ENCODE assay signal across 10 cellular contexts in the genomic region with DNA sequence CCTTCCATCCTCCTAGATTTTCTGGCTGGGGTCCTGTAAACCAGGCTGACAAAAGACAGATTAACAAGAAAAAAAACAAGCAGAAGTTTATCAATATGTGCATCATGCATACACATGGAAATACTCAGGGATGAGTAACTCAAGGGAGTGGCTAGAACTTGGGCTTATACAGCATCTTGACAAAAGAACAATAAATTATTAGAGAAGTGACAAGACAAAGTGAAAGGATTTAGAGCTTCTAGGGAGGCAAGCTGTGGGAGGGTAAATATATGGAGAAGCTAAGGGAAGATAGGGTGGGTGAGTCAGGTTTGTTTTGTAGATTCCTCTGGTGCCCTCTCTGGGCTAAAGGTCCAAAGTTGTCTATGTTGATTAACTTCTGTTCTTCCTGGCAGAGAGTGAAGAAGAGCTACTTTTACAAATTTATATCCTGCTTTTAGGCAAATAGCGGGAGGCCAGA. TPM values are rescaled to one million over a fixed set of nuclear protein-coding genes. Genes with fewer than 3 reads are reported as not detected.
DNase-seq lines count a peak whose midpoint lies in the region; FAIRE-seq and TF ChIP-seq lines count a peak whose summit lies in the region.
"Had no signal": no experiment of that assay in that cellular context is flagged by ENCODE, and none has a peak within 500 bp of the region (broad histone marks: within the 10 kb centered on the region; RNA-seq: fewer than 3 reads in every experiment).

No MANE protein-coding gene starts in this region.

- no peak overlapping the region for H3K9ac ChIP-seq in HUES48 (ENCODE audit: low read depth, low read length)

- H3K4me3 ChIP-seq in HUES48 (ENCODE audit: low read depth, low read length) (no peak overlapping the region), brain microvascular endothelial cell (ENCODE audit: low read depth, low read length) (no peak overlapping the region), tibial nerve (no peak overlapping the region), ovary (no peak overlapping the region)

- DNase-seq in CD1c-positive myeloid dendritic cell (ENCODE audit: extremely low spot score) (peak; percentile 33), brain microvascular endothelial cell (peak; percentile 22), kidney glomerular epithelial cell (lab: John Stamatoyannopoulos, UW) (peak; percentile 92), GM19239 (ENCODE audit: insufficient read length, low spot score) (no peak), tibial nerve (ENCODE audit: low spot score in 2 of 2) (no peak), ovary (no peak), NCI-H2227 treated with DMSO at 0.1 percent for 48 hours (lab: John Stamatoyannopoulos, UW) (no peak)
- DNase-seq: activated naive CD4-positive, alpha-beta T cell; CD4-positive, CD25-positive, alpha-beta regulatory T cell had no signal

- TF ChIP-seq CTCF in brain microvascular endothelial cell (IDR thresholded peaks at IDR 0.05; ENCODE audit: low read depth, low read length, missing control alignments), result no peak
- TF ChIP-seq CTCF in tibial nerve (IDR thresholded peaks at IDR 0.05), result no peak
- no peak for TF ChIP-seq CTCF in ovary (IDR thresholded peaks at IDR 0.05)

- H3K27ac ChIP-seq in HUES48 (ENCODE audit: low read depth, low read length), result peak overlapping the region; percentile 31
- H3K27ac ChIP-seq in brain microvascular endothelial cell, result no peak overlapping the region
- H3K27ac ChIP-seq in tibial nerve, result no peak overlapping the region
- H3K27ac ChIP-seq in ovary, result no peak overlapping the region

- H3K36me3 ChIP-seq in HUES48 (ENCODE audit: control insufficient read depth, insufficient read depth, low read length) (no peaks in the 10 kb centered on the region), brain microvascular endothelial cell (replicated peaks) (no peaks in the 10 kb centered on the region), tibial nerve (no peaks in the 10 kb centered on the region), ovary (no peaks in the 10 kb centered on the region)

- TF ChIP-seq POLR2A in tibial nerve (IDR thresholded peaks at IDR 0.05), result no peak
- TF ChIP-seq POLR2A in ovary (IDR thresholded peaks at IDR 0.05), result no peak

- WGBS in tibial nerve, 2 donors, result 71 to 76% methylated on average over 1 of the region's 1 CpG
- 43 to 54% (median 50%) methylated on average over 1 of the region's 1 CpG for WGBS in ovary, 3 donors

- H3K4me1 ChIP-seq in HUES48 (ENCODE audit: control insufficient read depth, insufficient read depth, low read length), result no peaks in the 10 kb centered on the region
- no peaks in the 10 kb centered on the region for H3K4me1 ChIP-seq in tibial nerve
- H3K4me1 ChIP-seq in ovary (ENCODE audit: insufficient read depth), result no peaks in the 10 kb centered on the region

- no peak for TF ChIP-seq EP300 in tibial nerve (IDR thresholded peaks at IDR 0.05)
- no peak for TF ChIP-seq EP300 in ovary (IDR thresholded peaks at IDR 0.05)

- intact Hi-C loops in ovary (cut with DNase I), result no loop called here

- in situ Hi-C loops in brain microvascular endothelial cell (cut with HindIII; ENCODE audit: low pct_ligation_motif_present, low sequenced_read_pairs), result no loop called here

- H3K9me3 ChIP-seq in HUES48 (ENCODE audit: control insufficient read depth, insufficient read depth, low read length), result no peaks in the 10 kb centered on the region
- no peaks in the 10 kb centered on the region for H3K9me3 ChIP-seq in tibial nerve
- H3K9me3 ChIP-seq in ovary, result no peaks in the 10 kb centered on the region

- H3K27me3 ChIP-seq in HUES48 (ENCODE audit: control insufficient read depth, insufficient read depth, low read length), result no peaks in the 10 kb centered on the region
- H3K27me3 ChIP-seq in brain microvascular endothelial cell (replicated peaks), result no peaks in the 10 kb centered on the region
- H3K27me3 ChIP-seq in tibial nerve, result no peaks in the 10 kb centered on the region
- H3K27me3 ChIP-seq in ovary, result no peaks in the 10 kb centered on the region

- FAIRE-seq in GM19239 (lab: Jason Lieb, UNC), result no peak

RNA-seq across cellular contexts. Expression of a gene that starts 48.0 kb away (rescaled TPM):
- total RNA-seq in tibial nerve (10 to 100 TPM in 1 of 4 donors, 1 to 10 TPM in 3; 3.9 to 12.6 (median 5.9) TPM), ovary (10 to 100 TPM in 1 of 7 donors, 1 to 10 TPM in 6; 1.6 to 10.5 (median 2.6) TPM)
- 1 to 10 TPM; 3.7 to 5.5 TPM for polyA plus RNA-seq in ovary

RNA-seq across cellular contexts. Expression of a gene that starts 59.7 kb away (rescaled TPM):
- 1 to 10 TPM; 1.5 to 5.7 (median 2.7) TPM for total RNA-seq in tibial nerve
- total RNA-seq in ovary, result 1 to 10 TPM in 5 of 7 donors, under 1 TPM in 2; 0.72 to 2.7 (median 1.7) TPM
- polyA plus RNA-seq in ovary, result 1 to 10 TPM; 1.5 to 4.8 TPM

Comparison
In these comparisons a context has a peak if more than half of its experiments do, and no peak if none do; other contexts are left out.
1. DNase-seq: peak in CD1c-positive myeloid dendritic cell (single experiment), brain microvascular endothelial cell (single experiment) and kidney glomerular epithelial cell (single experiment); none in GM19239 (single experiment), tibial nerve (0 of 2), ovary (0 of 5) and NCI-H2227 treated with DMSO at 0.1 percent for 48 hours (single experiment).